In the genomic region with DNA sequence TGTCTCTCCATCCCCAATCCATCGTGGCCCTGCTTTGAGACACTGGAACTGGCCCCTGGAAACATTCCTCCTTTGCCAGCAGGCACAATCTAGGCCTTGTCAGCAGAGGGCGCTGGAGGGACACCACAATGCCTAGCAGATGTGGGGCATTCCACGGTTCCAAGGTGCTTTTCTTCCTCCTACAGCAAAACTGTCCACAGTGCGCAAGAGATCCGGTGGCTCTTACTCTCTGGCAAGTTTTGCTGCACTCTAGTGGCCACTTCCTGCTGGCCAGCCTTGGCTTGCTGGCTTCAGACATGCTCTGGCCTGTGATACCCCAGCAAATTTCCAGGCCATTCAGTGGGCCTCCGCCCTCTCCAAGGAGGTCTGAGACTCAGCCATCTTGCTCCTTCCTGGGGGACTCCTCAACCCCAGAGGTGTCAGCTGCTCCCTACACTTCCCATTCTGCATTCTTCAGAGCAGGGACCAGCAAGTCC, we compare ENCODE assay signal across 8 cellular contexts.
DNase-seq lines count a peak whose midpoint lies in the region; ATAC-seq lines count a peak whose summit lies in the region.

No MANE protein-coding gene starts in this region.

- peak; percentile 65 for DNase-seq in DMS 273 treated with DMSO at 0.1 percent for 48 hours (lab: John Stamatoyannopoulos, UW)
- DNase-seq in NCI-H69 (lab: John Stamatoyannopoulos, UW) = peak; percentile 92
- DNase-seq in activated CD4-positive, alpha-beta T cell treated with anti-CD3 and anti-CD28 coated beads for 4 hours = peak; percentile 82 to 87
- peak; percentile 98 for DNase-seq in left kidney (ENCODE audit: low read depth, low spot score)
- peak; percentile 74 to 81 for DNase-seq in stimulated activated CD4-positive, alpha-beta T cell treated with anti-CD3 and anti-CD28 coated beads, Interleukin-4, amount 100 ng/mL, for 4 hours

- ATAC-seq in HG03442 (IDR thresholded peaks at IDR 0.05; ENCODE audit: unreplicated experiment) = peak; percentile 49
- no peak for ATAC-seq in GM21619 (IDR thresholded peaks at IDR 0.05; ENCODE audit: unreplicated experiment)

- peak overlapping the region; percentile 7 for H3K27ac ChIP-seq in cingulate gyrus (ENCODE audit: low read depth, low read length)
